In genomic region chr5:1765880-1766235, GRCh38 we compare ENCODE assay signal across 26 cellular contexts.
"Had no signal": no experiment of that assay in that cellular context is flagged by ENCODE, and none has a peak within 500 bp of the region (broad histone marks: within the 10 kb centered on the region; RNA-seq: fewer than 3 reads in every experiment).

No MANE protein-coding gene starts in this region.

- H3K27ac ChIP-seq: adrenal gland, KMS-11, Peyer's patch, SJSA1 had no signal

- H3K27ac Mint-ChIP-seq: activated CD4-positive, alpha-beta T cell treated with anti-CD3 and anti-CD28 coated beads, Interleukin-2, amount 10 ng/mL, durations not matched to agents 24 days and 14 days; activated CD8-positive, alpha-beta memory T cell treated with anti-CD3 and anti-CD28 coated beads, Interleukin-2, amount 10 ng/mL, durations not matched to agents 7 days and 5 days; activated naive CD8-positive, alpha-beta T cell treated with anti-CD3 and anti-CD28 coated beads, Interleukin-2, amount 10 ng/mL, durations not matched to agents 7 days and 5 days; activated T-cell treated with anti-CD3 and anti-CD28 coated beads, Interleukin-2, amount 50 U/mL, for 24 hours; activated T-helper 1 cell treated with anti-CD3 and anti-CD28 coated beads, Interleukin-12 subunit alpha, Interleukin-12 subunit beta, Interleukin-2, Interleukin-4 antibody, amounts not matched to agents 30 ng/mL and 10 ng/mL and 1 ng/mL, durations not matched to agents 14 hours and 24 hours and 36 hours; T-helper 1 cell treated with Interleukin-12 subunit alpha and Interleukin-12 subunit beta and Interleukin-4 antibody, amounts not matched to agents 30 μg/mL and 1 μg/mL, for 36 hours had no signal

- H3K4me1 Mint-ChIP-seq: activated CD4-positive, alpha-beta T cell treated with anti-CD3 and anti-CD28 coated beads, Interleukin-2, amount 10 ng/mL, durations not matched to agents 24 days and 14 days; activated naive CD8-positive, alpha-beta T cell treated with anti-CD3 and anti-CD28 coated beads, Interleukin-2, amount 10 ng/mL, durations not matched to agents 7 days and 5 days had no signal

- H3K36me3 ChIP-seq: adrenal gland, Peyer's patch, SJSA1 had no signal

- H3K4me3 Mint-ChIP-seq: activated CD4-positive, alpha-beta T cell treated with anti-CD3 and anti-CD28 coated beads, Interleukin-2, amount 10 ng/mL, durations not matched to agents 24 days and 14 days; activated CD8-positive, alpha-beta memory T cell treated with anti-CD3 and anti-CD28 coated beads, Interleukin-2, amount 10 ng/mL, durations not matched to agents 7 days and 5 days; activated naive CD8-positive, alpha-beta T cell treated with anti-CD3 and anti-CD28 coated beads, Interleukin-2, amount 10 ng/mL, durations not matched to agents 7 days and 5 days; activated T-cell treated with anti-CD3 and anti-CD28 coated beads, Interleukin-2, amount 50 U/mL, for 24 hours; activated T-helper 1 cell treated with anti-CD3 and anti-CD28 coated beads, Interleukin-12 subunit alpha, Interleukin-12 subunit beta, Interleukin-2, Interleukin-4 antibody, amounts not matched to agents 30 ng/mL and 10 ng/mL and 1 ng/mL, durations not matched to agents 14 hours and 24 hours and 36 hours; T-helper 1 cell treated with Interleukin-12 subunit alpha and Interleukin-12 subunit beta and Interleukin-4 antibody, amounts not matched to agents 30 μg/mL and 1 μg/mL, for 36 hours had no signal

- H3K36me3 Mint-ChIP-seq: activated CD8-positive, alpha-beta memory T cell treated with anti-CD3 and anti-CD28 coated beads, Interleukin-2, amount 10 ng/mL, durations not matched to agents 7 days and 5 days; activated naive CD8-positive, alpha-beta T cell treated with anti-CD3 and anti-CD28 coated beads, Interleukin-2, amount 10 ng/mL, durations not matched to agents 7 days and 5 days had no signal

- DNase-seq: activated CD4-positive, alpha-beta T cell treated with anti-CD3 and anti-CD28 coated beads, Interleukin-2, amount 10 ng/mL, durations not matched to agents 24 days and 14 days; activated CD4-positive, alpha-beta T cell treated with anti-CD3 and anti-CD28 coated beads, Interleukin-2, amount 50 U/mL, for 48 hours; activated CD8-positive, alpha-beta memory T cell treated with anti-CD3 and anti-CD28 coated beads, Interleukin-2, amount 10 ng/mL, durations not matched to agents 7 days and 5 days; activated gamma-delta T cell; activated naive CD4-positive, alpha-beta T cell treated with anti-CD3 and anti-CD28 coated beads, Interleukin-2, amount 50 U/mL, for 16 hours; activated T-cell treated with anti-CD3 and anti-CD28 coated beads, Interleukin-2, amount 50 U/mL, for 24 hours; adrenal gland; anterior cingulate cortex; central memory CD4-positive, alpha-beta T cell; NCI-H1092; NCI-H1417; NCI-H2029; NCI-H345; NCI-H510A; NCI-H526 treated with DMSO at 0.1 percent for 48 hours; NCI-H82; NK-92 treated with Interleukin-12 subunit alpha and Interleukin-12 subunit beta, amount 100 ng/mL, for 24 hours; SHP77 had no signal

- H3K4me2 ChIP-seq: KMS-11 had no signal

- H3K4me1 ChIP-seq: adrenal gland, Peyer's patch had no signal

- H3K9me3 Mint-ChIP-seq: activated CD4-positive, alpha-beta T cell treated with anti-CD3 and anti-CD28 coated beads, Interleukin-2, amount 10 ng/mL, durations not matched to agents 24 days and 14 days; activated naive CD8-positive, alpha-beta T cell treated with anti-CD3 and anti-CD28 coated beads, Interleukin-2, amount 10 ng/mL, durations not matched to agents 7 days and 5 days; activated T-cell treated with anti-CD3 and anti-CD28 coated beads, Interleukin-2, amount 50 U/mL, for 24 hours; activated T-helper 1 cell treated with anti-CD3 and anti-CD28 coated beads, Interleukin-12 subunit alpha, Interleukin-12 subunit beta, Interleukin-2, Interleukin-4 antibody, amounts not matched to agents 30 ng/mL and 10 ng/mL and 1 ng/mL, durations not matched to agents 14 hours and 24 hours and 36 hours; T-helper 1 cell treated with Interleukin-12 subunit alpha and Interleukin-12 subunit beta and Interleukin-4 antibody, amounts not matched to agents 30 μg/mL and 1 μg/mL, for 36 hours had no signal

- ATAC-seq: activated CD4-positive, CD25-positive, alpha-beta regulatory T cell treated with anti-CD3 and anti-CD28 coated beads, Interleukin-2, amount 50 U/mL, for 24 hours; activated CD8-positive, alpha-beta memory T cell treated with anti-CD3 and anti-CD28 coated beads, Interleukin-2, amount 10 ng/mL, durations not matched to agents 7 days and 5 days; SK-N-SH treated with all-trans-retinoic acid at 6 μM for 48 hours had no signal

- H3K27me3 ChIP-seq: adrenal gland, Peyer's patch had no signal

- H3K9me3 ChIP-seq: adrenal gland, Peyer's patch had no signal

- H3K4me3 ChIP-seq: adrenal gland, Peyer's patch, SJSA1 had no signal
